In genomic region chr5:150540615-150541396, GRCh38 we compare ENCODE assay signal across 11 cellular contexts. TPM values are rescaled to one million over a fixed set of nuclear protein-coding genes. Genes with fewer than 3 reads are reported as not detected.
A peak's percentile ranks its signal among the peaks of the same experiment; 100 is the strongest.
DNase-seq lines count a peak whose midpoint lies in the region; ATAC-seq lines count a peak whose summit lies in the region.
"Had no signal": no experiment of that assay in that cellular context is flagged by ENCODE, and none has a peak within 500 bp of the region (broad histone marks: within the 10 kb centered on the region; RNA-seq: fewer than 3 reads in every experiment).

No MANE protein-coding gene starts in this region.

- ATAC-seq in HG02610 (IDR thresholded peaks at IDR 0.05; ENCODE audit: unreplicated experiment) (no peak), GM19351 (IDR thresholded peaks at IDR 0.05; ENCODE audit: unreplicated experiment) (no peak), HG03439 (IDR thresholded peaks at IDR 0.05; ENCODE audit: unreplicated experiment) (no peak)
- ATAC-seq: activated CD8-positive, alpha-beta T cell treated with anti-CD3 and anti-CD28 coated beads for 36 hours; effector memory CD8-positive, alpha-beta T cell had no signal

- peak; percentile 3 for DNase-seq in COLO668 (lab: John Stamatoyannopoulos, UW; ENCODE audit: unreplicated experiment)
- DNase-seq in amniotic stem cell (lab: John Stamatoyannopoulos, UW), result peak; percentile 95
- peak; percentile 76 for DNase-seq in glomerular endothelial cell (ENCODE audit: extremely low read depth, low read depth, low spot score)
- peak; percentile 83 for DNase-seq in renal cortical epithelial cell (ENCODE audit: low read depth)
- DNase-seq in HuH-7.5 (ENCODE audit: low spot score), result no peak
- DNase-seq: activated CD8-positive, alpha-beta T cell treated with anti-CD3 and anti-CD28 coated beads for 36 hours; Calu3; effector memory CD8-positive, alpha-beta T cell had no signal

RNA-seq across cellular contexts. Expression of gene NDST1, which starts 32.9 kb away (rescaled TPM):
- total RNA-seq in glomerular endothelial cell (335 and 423 TPM in 2 replicates), renal cortical epithelial cell (86.0 and 225 TPM in 2 replicates)
